9 cellular contexts compared by ENCODE assay signal in genomic region chr19:39515551-39516191, GRCh38. TPM values are rescaled to one million over a fixed set of nuclear protein-coding genes. Genes with fewer than 3 reads are reported as not detected.
DNase-seq lines count a peak whose midpoint lies in the region; ATAC-seq lines count a peak whose summit lies in the region.
"Had no signal": no experiment of that assay in that cellular context is flagged by ENCODE, and none has a peak within 500 bp of the region (broad histone marks: within the 10 kb centered on the region; RNA-seq: fewer than 3 reads in every experiment).

No MANE protein-coding gene starts in this region.

- H3K36me3 Mint-ChIP-seq in T-helper 1 cell treated with Interleukin-12 subunit alpha and Interleukin-12 subunit beta and Interleukin-4 antibody, amounts not matched to agents 30 μg/mL and 1 μg/mL, for 36 hours (ENCODE audit: low read depth) = no peaks in the 10 kb centered on the region
- H3K36me3 Mint-ChIP-seq in activated T-cell treated with anti-CD3 and anti-CD28 coated beads, Interleukin-2, amount 50 U/mL, for 4 hours (ENCODE audit: insufficient read depth) = peaks cover 2% of the 10 kb centered on the region

- peaks cover 3% of the 10 kb centered on the region for H3K4me1 ChIP-seq in iPS-18a (ENCODE audit: control insufficient read depth, low read depth, low read length)

- no peaks in the 10 kb centered on the region for H3K9me3 Mint-ChIP-seq in T-helper 1 cell treated with Interleukin-12 subunit alpha and Interleukin-12 subunit beta and Interleukin-4 antibody, amounts not matched to agents 30 μg/mL and 1 μg/mL, for 36 hours
- no peaks in the 10 kb centered on the region for H3K9me3 Mint-ChIP-seq in activated T-cell treated with anti-CD3 and anti-CD28 coated beads, Interleukin-2, amount 50 U/mL, for 4 hours

- H3K27ac Mint-ChIP-seq in T-helper 1 cell treated with Interleukin-12 subunit alpha and Interleukin-12 subunit beta and Interleukin-4 antibody, amounts not matched to agents 30 μg/mL and 1 μg/mL, for 36 hours = no peak overlapping the region

- peaks cover 3% of the 10 kb centered on the region for H3K36me3 ChIP-seq in iPS-18a (ENCODE audit: control insufficient read depth, low read depth, low read length)

- peaks cover 8% of the 10 kb centered on the region for H3K4me1 Mint-ChIP-seq in T-helper 1 cell treated with Interleukin-12 subunit alpha and Interleukin-12 subunit beta and Interleukin-4 antibody, amounts not matched to agents 30 μg/mL and 1 μg/mL, for 36 hours (ENCODE audit: low read depth)
- H3K4me1 Mint-ChIP-seq in activated T-cell treated with anti-CD3 and anti-CD28 coated beads, Interleukin-2, amount 50 U/mL, for 4 hours (ENCODE audit: low read depth) = peaks cover 12% of the 10 kb centered on the region

- peaks cover 59% of the 10 kb centered on the region for H3K27me3 Mint-ChIP-seq in T-helper 1 cell treated with Interleukin-12 subunit alpha and Interleukin-12 subunit beta and Interleukin-4 antibody, amounts not matched to agents 30 μg/mL and 1 μg/mL, for 36 hours (ENCODE audit: low read depth)
- H3K27me3 Mint-ChIP-seq in activated T-cell treated with anti-CD3 and anti-CD28 coated beads, Interleukin-2, amount 50 U/mL, for 4 hours (ENCODE audit: low read depth) = peaks cover 58% of the 10 kb centered on the region

- H3K27ac ChIP-seq in iPS-18a (ENCODE audit: low read length) = peak overlapping the region; percentile 53

- peak overlapping the region; percentile 16 for H3K4me3 Mint-ChIP-seq in T-helper 1 cell treated with Interleukin-12 subunit alpha and Interleukin-12 subunit beta and Interleukin-4 antibody, amounts not matched to agents 30 μg/mL and 1 μg/mL, for 36 hours
- H3K4me3 Mint-ChIP-seq in activated T-cell treated with anti-CD3 and anti-CD28 coated beads, Interleukin-2, amount 50 U/mL, for 4 hours = peak overlapping the region; percentile 70

- ATAC-seq in activated T-cell treated with anti-CD3 and anti-CD28 coated beads, Interleukin-2, amount 50 U/mL, for 4 hours = peak in 1 of 2 donors; percentile 18
- ATAC-seq in GM18868 (IDR thresholded peaks at IDR 0.05; ENCODE audit: unreplicated experiment) (no peak), GM18907 (IDR thresholded peaks at IDR 0.05; ENCODE audit: unreplicated experiment) (no peak)

- H3K4me3 ChIP-seq in iPS-18a (ENCODE audit: low read length) = peak overlapping the region; percentile 90

- H3K9ac ChIP-seq in iPS-18a (ENCODE audit: low read length) = peak overlapping the region; percentile 78

- peaks cover 42% of the 10 kb centered on the region for H3K27me3 ChIP-seq in iPS-18a (ENCODE audit: control insufficient read depth, insufficient read depth, low read length)

- no peaks in the 10 kb centered on the region for H3K9me3 ChIP-seq in iPS-18a (ENCODE audit: control insufficient read depth, low read depth, low read length)

- DNase-seq in T-helper 1 cell (no peak), HuH-7 (ENCODE audit: low spot score) (no peak)
- DNase-seq in activated T-cell treated with anti-CD3 and anti-CD28 coated beads, Interleukin-2, amount 50 U/mL, for 4 hours = peak; percentile 18
- peak; percentile 23 for DNase-seq in stimulated activated CD4-positive, alpha-beta T cell treated with anti-CD3 and anti-CD28 coated beads, Interleukin-4, amount 100 ng/mL, for 1 hour

RNA-seq across cellular contexts. Expression of gene SELENOV, which starts 0.7 kb away (rescaled TPM):
- total RNA-seq in activated T-cell treated with anti-CD3 and anti-CD28 coated beads, Interleukin-2, amount 50 U/mL, for 4 hours = not detected
- total RNA-seq: T-helper 2 cell treated with Interferon-gamma antibody and Interleukin-4, amounts not matched to agents 100 ng/mL and 5 ng/mL, for 36 hours had no signal

RNA-seq across cellular contexts. Expression of gene DLL3, which starts 16.9 kb away (rescaled TPM):
- total RNA-seq in activated T-cell treated with anti-CD3 and anti-CD28 coated beads, Interleukin-2, amount 50 U/mL, for 4 hours = 1 to 10 TPM; 1.7 to 3.3 (median 1.7) TPM

RNA-seq across cellular contexts. Expression of gene EID2B, which starts 17.0 kb away (rescaled TPM):
- total RNA-seq in activated T-cell treated with anti-CD3 and anti-CD28 coated beads, Interleukin-2, amount 50 U/mL, for 4 hours = 1 to 10 TPM; 2.2 to 2.6 (median 2.4) TPM

RNA-seq across cellular contexts. Expression of gene EID2, which starts 24.3 kb away (rescaled TPM):
- total RNA-seq in activated T-cell treated with anti-CD3 and anti-CD28 coated beads, Interleukin-2, amount 50 U/mL, for 4 hours = 10 to 100 TPM; 14.9 to 16.5 (median 16.1) TPM

RNA-seq across cellular contexts. Expression of gene TIMM50, which starts 35.0 kb away (rescaled TPM):
- total RNA-seq in activated T-cell treated with anti-CD3 and anti-CD28 coated beads, Interleukin-2, amount 50 U/mL, for 4 hours = 100 to 1,000 TPM; 192 to 211 (median 195) TPM

Comparison
In these comparisons a context has a peak if more than half of its experiments do, and no peak if none do; other contexts are left out.
1. DNase-seq: peak in activated T-cell treated with anti-CD3 and anti-CD28 coated beads, Interleukin-2, amount 50 U/mL, for 4 hours (single experiment) and stimulated activated CD4-positive, alpha-beta T cell treated with anti-CD3 and anti-CD28 coated beads, Interleukin-4, amount 100 ng/mL, for 1 hour (single experiment); none in T-helper 1 cell (0 of 5) and HuH-7 (single experiment).